In the genomic region with DNA sequence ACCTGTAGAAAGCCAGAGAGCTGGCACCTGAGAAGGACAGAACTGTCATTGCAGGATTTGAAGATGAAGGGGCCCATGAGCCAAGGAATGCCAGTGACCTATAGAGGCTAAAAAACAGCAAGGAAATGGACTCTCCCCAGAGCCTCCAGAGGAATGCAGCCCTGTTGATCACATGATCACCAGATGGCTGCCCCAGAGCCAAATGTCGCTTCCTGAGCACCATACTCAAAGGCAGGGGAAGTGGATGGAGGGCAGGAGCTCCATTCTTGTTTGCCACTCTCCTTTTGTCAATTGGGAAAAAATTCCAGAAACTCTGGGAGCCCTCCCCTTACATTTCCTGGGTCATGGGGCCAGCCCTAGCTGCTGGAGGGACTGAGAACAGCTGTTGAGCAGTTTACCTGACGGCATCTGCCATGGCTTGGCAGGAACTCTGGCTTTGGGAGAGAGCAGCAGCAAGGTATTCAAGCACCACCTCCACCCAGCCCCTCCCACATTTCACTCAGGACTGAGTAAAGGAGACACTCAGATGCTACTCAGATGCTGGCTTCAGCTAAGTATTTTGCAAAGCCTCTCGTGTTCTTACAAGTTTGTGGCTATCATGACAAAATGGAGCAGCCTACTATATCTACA, we compare ENCODE assay signal across 1 cellular context.
TF ChIP-seq lines count a peak whose summit lies in the region.

No MANE protein-coding gene starts in this region.

TF ChIP-seq in SK-N-SH treated with all-trans-retinoic acid at 6 μM for 48 hours, 23 proteins besides CTCF, POLR2A, EP300 and RAD21 (continued from another document):
- no peak for TF ChIP-seq POU6F1 (CRISPR knock-in tag; IDR thresholded peaks at IDR 0.05; ENCODE audit: borderline replicate concordance, low read depth)
- no peak for TF ChIP-seq ZNF565 (CRISPR knock-in tag; conservative IDR thresholded peaks at IDR 0.05; ENCODE audit: low read depth)
- TF ChIP-seq OSR1 (CRISPR knock-in tag; IDR thresholded peaks at IDR 0.05) = no peak
- TF ChIP-seq SNAI2 (CRISPR knock-in tag; IDR thresholded peaks at IDR 0.05) = no peak
- TF ChIP-seq TCF4 (CRISPR knock-in tag; IDR thresholded peaks at IDR 0.05; ENCODE audit: borderline replicate concordance) = no peak
- no peak for TF ChIP-seq RARB (CRISPR knock-in tag; IDR thresholded peaks at IDR 0.05)
- TF ChIP-seq BACH2 (CRISPR knock-in tag; IDR thresholded peaks at IDR 0.05; ENCODE audit: borderline replicate concordance) = no peak
- no peak for TF ChIP-seq GLIS3 (CRISPR knock-in tag; IDR thresholded peaks at IDR 0.05)
